In genomic region chr5:149404746-149405549, GRCh38 we compare ENCODE assay signal across 12 cellular contexts. TPM values are rescaled to one million over a fixed set of nuclear protein-coding genes. Genes with fewer than 3 reads are reported as not detected.
A peak's percentile ranks its signal among the peaks of the same experiment; 100 is the strongest.
DNase-seq lines count a peak whose midpoint lies in the region; ATAC-seq, FAIRE-seq and TF ChIP-seq lines count a peak whose summit lies in the region.
"Had no signal": no experiment of that assay in that cellular context is flagged by ENCODE, and none has a peak within 500 bp of the region (broad histone marks: within the 10 kb centered on the region; RNA-seq: fewer than 3 reads in every experiment).

No MANE protein-coding gene starts in this region.

- POLR2A ChIA-PET in PC-3 (lab: Charles Lee; ENCODE audit: unreplicated experiment), result no interaction called here
- POLR2A ChIA-PET in activated CD4-positive, alpha-beta memory T cell treated with anti-CD3 and anti-CD28 coated beads, Interleukin-2, amount 10 ng/mL, durations not matched to agents 7 days and 5 days (lab: Charles Lee), result no interaction called here

- DNase-seq in PC-3 (no peak), posterior vena cava (ENCODE audit: low spot score) (peak; percentile 75), small intestine (no peak), globus pallidus (ENCODE audit: low spot score) (no peak)
- no peak for DNase-seq in activated CD4-positive, alpha-beta memory T cell treated with anti-CD3 and anti-CD28 coated beads, Interleukin-2, amount 10 ng/mL, durations not matched to agents 7 days and 5 days
- DNase-seq: activated T-cell treated with anti-CD3 and anti-CD28 coated beads, Interleukin-2, amount 50 U/mL, for 4 hours; NCI-H1694 had no signal

- 0 out of 22 replicates have a peak overlapping the region, but pooled peaks of 1 of the 11 experiments have one; percentile 7 for H3K9ac ChIP-seq in BLaER1 treated with 17β-estradiol and CSF1 and Interleukin-3, amounts not matched to agents 10 nM and 100 nM
- no peak overlapping the region for H3K9ac ChIP-seq in PC-3 (ENCODE audit: low read length)

- no peaks in the 10 kb centered on the region for H3K79me2 ChIP-seq in PC-3 (ENCODE audit: low read length)

- H3K36me3 ChIP-seq in BLaER1 treated with 17β-estradiol and CSF1 and Interleukin-3, amounts not matched to agents 10 nM and 100 nM, result no peaks in the 10 kb centered on the region
- H3K36me3 ChIP-seq in PC-3 (ENCODE audit: low read depth, low read length) (no peaks in the 10 kb centered on the region), small intestine (ENCODE audit: control insufficient read depth in 2 of 2, insufficient read depth in 2 of 2, low read length in 2 of 2) (no peaks in the 10 kb centered on the region)

- intact Hi-C loops in PC-3 (cut with micrococcal nuclease) (no loop called here), posterior vena cava (cut with DNase I) (loop anchor here in 1 of 2 donors (5.0 kb wide), 1 partner anchor 33 kb away; no protein-coding TSS in a partner anchor)

- FAIRE-seq in small intestine (lab: Jason Lieb, UNC), result no peak

- H3K4me1 Mint-ChIP-seq in activated CD4-positive, alpha-beta memory T cell treated with anti-CD3 and anti-CD28 coated beads, Interleukin-2, amount 10 ng/mL, durations not matched to agents 7 days and 5 days, result no peaks in the 10 kb centered on the region

- H3F3A ChIP-seq in PC-3 (ENCODE audit: low read length, unreplicated experiment), result no peaks in the 10 kb centered on the region

- peaks cover 8 to 45% (median 36%) of the 10 kb centered on the region in 10 experiments; a peak in 18 of 20 replicates for H3K4me1 ChIP-seq in BLaER1 treated with 17β-estradiol and CSF1 and Interleukin-3, amounts not matched to agents 10 nM and 100 nM
- H3K4me1 ChIP-seq in PC-3 (ENCODE audit: insufficient read depth, low read length), result peaks cover 6% of the 10 kb centered on the region; the same call in 1 of the 2 replicates
- H3K4me1 ChIP-seq in small intestine (ENCODE audit: control insufficient read depth in 2 of 2, insufficient read depth in 1 of 2, low read depth in 1 of 2, low read length in 1 of 2), result no peaks in the 10 kb centered on the region

- ATAC-seq in PC-3 (peak; percentile 9; the same call in 1 of the 2 replicates), esophagus mucosa (peak; percentile 4), HG02938 (IDR thresholded peaks at IDR 0.05; ENCODE audit: unreplicated experiment) (no peak)
- ATAC-seq: activated T-cell treated with anti-CD3 and anti-CD28 coated beads, Interleukin-2, amount 50 U/mL, for 4 hours had no signal

- no peak overlapping the region for H3K27ac Mint-ChIP-seq in activated CD4-positive, alpha-beta memory T cell treated with anti-CD3 and anti-CD28 coated beads, Interleukin-2, amount 10 ng/mL, durations not matched to agents 7 days and 5 days

- no peak for TF ChIP-seq CTCF in PC-3 (conservative IDR thresholded peaks at IDR 0.05; ENCODE audit: low read depth, low read length)

- H3K27me3 Mint-ChIP-seq in activated CD4-positive, alpha-beta memory T cell treated with anti-CD3 and anti-CD28 coated beads, Interleukin-2, amount 10 ng/mL, durations not matched to agents 7 days and 5 days, result peaks cover 7% of the 10 kb centered on the region

- H3K4me3 Mint-ChIP-seq in activated CD4-positive, alpha-beta memory T cell treated with anti-CD3 and anti-CD28 coated beads, Interleukin-2, amount 10 ng/mL, durations not matched to agents 7 days and 5 days, result no peak overlapping the region
- H3K4me3 Mint-ChIP-seq: activated T-cell treated with anti-CD3 and anti-CD28 coated beads, Interleukin-2, amount 50 U/mL, for 4 hours had no signal

- no peaks in the 10 kb centered on the region for H3K9me3 ChIP-seq in BLaER1 treated with 17β-estradiol and CSF1 and Interleukin-3, amounts not matched to agents 10 nM and 100 nM (replicated peaks in 1 of 11)
- H3K9me3 ChIP-seq in PC-3 (ENCODE audit: low read length) (no peaks in the 10 kb centered on the region), small intestine (ENCODE audit: control insufficient read depth, low read depth) (no peaks in the 10 kb centered on the region)

- no peaks in the 10 kb centered on the region for H3K9me3 Mint-ChIP-seq in activated CD4-positive, alpha-beta memory T cell treated with anti-CD3 and anti-CD28 coated beads, Interleukin-2, amount 10 ng/mL, durations not matched to agents 7 days and 5 days
- H3K9me3 Mint-ChIP-seq: activated T-cell treated with anti-CD3 and anti-CD28 coated beads, Interleukin-2, amount 50 U/mL, for 4 hours had no signal

- no TSS peak for BruUV-seq in PC-3 (replicated peaks; lab: Mats Ljungman, UMichigan)

- peak overlapping the region in 2 of 11 experiments; percentile 7 to 8; a peak in 4 of 22 replicates for H3K27ac ChIP-seq in BLaER1 treated with 17β-estradiol and CSF1 and Interleukin-3, amounts not matched to agents 10 nM and 100 nM
- H3K27ac ChIP-seq in PC-3 (ENCODE audit: low read length) (no peak overlapping the region), small intestine (ENCODE audit: low read depth in 1 of 2, low read length in 1 of 2) (peak overlapping the region in 1 of 2 donors; percentile 92)
- H3K27ac ChIP-seq: epithelial cell of prostate had no signal

- no peak overlapping the region for H2AFZ ChIP-seq in PC-3 (ENCODE audit: low read length)

- CTCF ChIA-PET in PC-3 (lab: Charles Lee), result interaction anchor here (0.6 kb wide), 1 partner anchor 79 kb away, joined by 6 read pairs; no protein-coding TSS in a partner anchor
- CTCF ChIA-PET in activated CD4-positive, alpha-beta memory T cell treated with anti-CD3 and anti-CD28 coated beads, Interleukin-2, amount 10 ng/mL, durations not matched to agents 7 days and 5 days (lab: Charles Lee), result no interaction called here

- no peak overlapping the region for H3K4me3 ChIP-seq in BLaER1 treated with 17β-estradiol and CSF1 and Interleukin-3, amounts not matched to agents 10 nM and 100 nM
- H3K4me3 ChIP-seq in PC-3 (ENCODE audit: low read length) (no peak overlapping the region), small intestine (ENCODE audit: low read depth in 1 of 2, low read length in 2 of 2) (no peak overlapping the region)

- no peaks in the 10 kb centered on the region for H3K9me2 ChIP-seq in PC-3 (replicated peaks; ENCODE audit: low read length)

- H3K4me2 ChIP-seq in BLaER1 treated with 17β-estradiol and CSF1 and Interleukin-3, amounts not matched to agents 10 nM and 100 nM, result peak overlapping the region in 9 of 11 experiments; percentile 7 to 56 (median 30); a peak in 14 of 22 replicates
- H3K4me2 ChIP-seq in PC-3 (ENCODE audit: low read length), result no peak overlapping the region

- 68 to 79% (median 74%) methylated on average over 17 of the region's 17 CpGs for WGBS in small intestine, 3 donors

- no peaks in the 10 kb centered on the region for H3K36me3 Mint-ChIP-seq in activated CD4-positive, alpha-beta memory T cell treated with anti-CD3 and anti-CD28 coated beads, Interleukin-2, amount 10 ng/mL, durations not matched to agents 7 days and 5 days (ENCODE audit: low read depth)

- H4K20me1 ChIP-seq in BLaER1 treated with 17β-estradiol and CSF1 and Interleukin-3, amounts not matched to agents 10 nM and 100 nM, result no peaks in the 10 kb centered on the region
- no peaks in the 10 kb centered on the region for H4K20me1 ChIP-seq in PC-3 (ENCODE audit: low read length)

- no peaks in the 10 kb centered on the region for H3K27me3 ChIP-seq in BLaER1 treated with 17β-estradiol and CSF1 and Interleukin-3, amounts not matched to agents 10 nM and 100 nM
- H3K27me3 ChIP-seq in PC-3 (ENCODE audit: low read length) (no peaks in the 10 kb centered on the region), small intestine (ENCODE audit: control insufficient read depth in 2 of 2, insufficient read depth in 2 of 2, low read length in 2 of 2) (no peaks in the 10 kb centered on the region)

RNA-seq across cellular contexts. Expression of gene IL17B, which starts 25.9 kb away (rescaled TPM):
- total RNA-seq in PC-3 (2014; rRNA removed) (not detected in 2 replicates), esophagus mucosa (0.28 TPM), posterior vena cava (10 to 100 TPM in 1 of 2 donors, 1 to 10 TPM in 1; 8.5 to 15.2 TPM)
- under 1 TPM in 1 of 3 donors, not detected in 2; 0.98 TPM for polyA plus RNA-seq in small intestine
- total RNA-seq in activated CD4-positive, alpha-beta memory T cell treated with anti-CD3 and anti-CD28 coated beads, Interleukin-2, amount 10 ng/mL, durations not matched to agents 7 days and 5 days, result not detected
- total RNA-seq: activated T-cell treated with anti-CD3 and anti-CD28 coated beads, Interleukin-2, amount 50 U/mL, for 4 hours had no signal
- polyA plus RNA-seq: neural cell had no signal

RNA-seq across cellular contexts. Expression of gene PCYOX1L, which starts 47.1 kb away (rescaled TPM):
- total RNA-seq in PC-3 (2014; rRNA removed) (11.9 and 12.8 TPM in 2 replicates), esophagus mucosa (6.5 TPM), posterior vena cava (1 to 10 TPM; 3.1 to 5.6 TPM)
- 1 to 10 TPM; 1.3 to 7.5 (median 1.6) TPM for polyA plus RNA-seq in small intestine
- total RNA-seq in activated CD4-positive, alpha-beta memory T cell treated with anti-CD3 and anti-CD28 coated beads, Interleukin-2, amount 10 ng/mL, durations not matched to agents 7 days and 5 days, result 10 to 100 TPM; 41.2 to 42.1 TPM

RNA-seq across cellular contexts. Expression of gene GRPEL2, which starts 59.6 kb away (rescaled TPM):
- total RNA-seq in PC-3 (2014; rRNA removed), result 43.8 and 49.4 TPM in 2 replicates
- 49.6 TPM for total RNA-seq in esophagus mucosa
- 10 to 100 TPM; 13.1 to 16.0 TPM for total RNA-seq in posterior vena cava
- 10 to 100 TPM in 1 of 3 donors, 1 to 10 TPM in 2; 2.9 to 13.9 (median 3.5) TPM for polyA plus RNA-seq in small intestine
- 10 to 100 TPM; 43.8 to 49.4 TPM for total RNA-seq in activated CD4-positive, alpha-beta memory T cell treated with anti-CD3 and anti-CD28 coated beads, Interleukin-2, amount 10 ng/mL, durations not matched to agents 7 days and 5 days
